ENCODE assay signal across 18 cellular contexts in genomic region chr18:24003903-24004640, GRCh38. TPM values are rescaled to one million over a fixed set of nuclear protein-coding genes. Genes with fewer than 3 reads are reported as not detected.
DNase-seq lines count a peak whose midpoint lies in the region; ATAC-seq and TF ChIP-seq lines count a peak whose summit lies in the region.
"Had no signal": no experiment of that assay in that cellular context is flagged by ENCODE, and none has a peak within 500 bp of the region (broad histone marks: within the 10 kb centered on the region; RNA-seq: fewer than 3 reads in every experiment).

No MANE protein-coding gene starts in this region.

- H3K36me3 ChIP-seq in esophagus muscularis mucosa, result no peaks in the 10 kb centered on the region
- H3K36me3 ChIP-seq: esophagus squamous epithelium, neutrophil had no signal

- H3K27ac Mint-ChIP-seq in activated naive CD4-positive, alpha-beta T cell treated with anti-CD3 and anti-CD28 coated beads, Interleukin-2, amount 50 U/mL, for 72 hours, result no peak overlapping the region

- H3K4me3 ChIP-seq in esophagus muscularis mucosa, result no peak overlapping the region
- H3K4me3 ChIP-seq: esophagus squamous epithelium, testis had no signal

- no peak for TF ChIP-seq EP300 in esophagus muscularis mucosa (IDR thresholded peaks at IDR 0.05)

- no peak for DNase-seq in activated naive CD4-positive, alpha-beta T cell treated with anti-CD3 and anti-CD28 coated beads, Interleukin-2, amount 50 U/mL, for 72 hours (ENCODE audit: low spot score in 2 of 2)
- DNase-seq in activated naive CD4-positive, alpha-beta T cell treated with Interleukin-2 at 50 U/mL for 16 hours, result no peak
- DNase-seq in NCI-H69 (lab: John Stamatoyannopoulos, UW) (peak; percentile 53), esophagus muscularis mucosa (ENCODE audit: extremely low spot score) (peak; percentile 45), superior temporal gyrus (ENCODE audit: extremely low spot score) (peak; percentile 54), SW480 (ENCODE audit: low spot score) (no peak), 8988T (no peak)
- DNase-seq: activated gamma-delta T cell; aorta; Caco-2; esophagus squamous epithelium; NCI-H146; stimulated activated CD8-positive, alpha-beta memory T cell treated with anti-CD3 and anti-CD28 coated beads, Interleukin-4, amount 100 ng/mL, for 48 hours; T-helper 9 cell; testis had no signal

- no peaks in the 10 kb centered on the region for H3K27me3 ChIP-seq in esophagus muscularis mucosa
- H3K27me3 ChIP-seq: esophagus squamous epithelium, neutrophil, testis had no signal

- no peaks in the 10 kb centered on the region for H3K9me3 ChIP-seq in esophagus muscularis mucosa
- H3K9me3 ChIP-seq: Caco-2, esophagus squamous epithelium, neutrophil, testis had no signal

- 72% methylated on average over 2 of the region's 2 CpGs for WGBS in esophagus muscularis mucosa

- ATAC-seq in activated naive CD4-positive, alpha-beta T cell treated with anti-CD3 and anti-CD28 coated beads, Interleukin-2, amount 50 U/mL, for 72 hours, result peak; percentile 20 to 37
- no peak for ATAC-seq in HG02610 (IDR thresholded peaks at IDR 0.05; ENCODE audit: unreplicated experiment)
- ATAC-seq: left lobe of liver had no signal

- no peak for TF ChIP-seq CTCF in esophagus muscularis mucosa (IDR thresholded peaks at IDR 0.05)

- TF ChIP-seq POLR2A in esophagus muscularis mucosa (IDR thresholded peaks at IDR 0.05; ENCODE audit: low read depth), result no peak

- no peaks in the 10 kb centered on the region for H3K9me3 Mint-ChIP-seq in activated naive CD4-positive, alpha-beta T cell treated with anti-CD3 and anti-CD28 coated beads, Interleukin-2, amount 50 U/mL, for 72 hours

- intact Hi-C loops in esophagus muscularis mucosa (cut with DNase I), result no loop called here

- no peaks in the 10 kb centered on the region for H3K36me3 Mint-ChIP-seq in activated naive CD4-positive, alpha-beta T cell treated with anti-CD3 and anti-CD28 coated beads, Interleukin-2, amount 50 U/mL, for 72 hours

- H3K4me1 ChIP-seq in esophagus muscularis mucosa, result no peaks in the 10 kb centered on the region
- H3K4me1 ChIP-seq: Caco-2, testis had no signal

- H3K27ac ChIP-seq in esophagus muscularis mucosa (replicated peaks in 1 of 4), result no peak overlapping the region
- H3K27ac ChIP-seq: esophagus squamous epithelium, neutrophil, testis had no signal

RNA-seq across cellular contexts. Expression of gene TTC39C, which starts 10.5 kb away (rescaled TPM):
- total RNA-seq in activated naive CD4-positive, alpha-beta T cell treated with anti-CD3 and anti-CD28 coated beads, Interleukin-2, amount 50 U/mL, for 72 hours, result 10 to 100 TPM; 44.0 to 46.2 TPM
- 10 to 100 TPM; 32.3 to 45.4 (median 34.8) TPM for total RNA-seq in esophagus muscularis mucosa

Comparison
In these comparisons a context has a peak if more than half of its experiments do, and no peak if none do; other contexts are left out.
1. DNase-seq: peak in NCI-H69 (single experiment), esophagus muscularis mucosa (single experiment) and superior temporal gyrus (single experiment); none in activated naive CD4-positive, alpha-beta T cell treated with anti-CD3 and anti-CD28 coated beads, Interleukin-2, amount 50 U/mL, for 72 hours (0 of 2), activated naive CD4-positive, alpha-beta T cell treated with Interleukin-2 at 50 U/mL for 16 hours (single experiment), SW480 (single experiment) and 8988T (single experiment).